In genomic region chr17:2059125-2059836, GRCh38 we compare ENCODE assay signal across 9 cellular contexts. TPM values are rescaled to one million over a fixed set of nuclear protein-coding genes. Genes with fewer than 3 reads are reported as not detected.
DNase-seq lines count a peak whose midpoint lies in the region; ATAC-seq and TF ChIP-seq lines count a peak whose summit lies in the region.
"Had no signal": no experiment of that assay in that cellular context is flagged by ENCODE, and none has a peak within 500 bp of the region (broad histone marks: within the 10 kb centered on the region; RNA-seq: fewer than 3 reads in every experiment).

No MANE protein-coding gene starts in this region.

- peaks cover 53% of the 10 kb centered on the region for H3K27me3 ChIP-seq in iPS-18a (ENCODE audit: control insufficient read depth, insufficient read depth, low read length)
- peaks cover 6 to 32% (median 18%) of the 10 kb centered on the region in 5 donors for H3K27me3 ChIP-seq in subcutaneous abdominal adipose tissue (ENCODE audit: control insufficient read depth in 5 of 5, insufficient read depth in 4 of 5, low read length in 5 of 5)
- H3K27me3 ChIP-seq in neural progenitor cell = peaks cover 84% of the 10 kb centered on the region

- no peaks in the 10 kb centered on the region for H3K27me3 Mint-ChIP-seq in T-helper 2 cell treated with Interferon-gamma antibody and Interleukin-4, amounts not matched to agents 5 μg/mL and 100 μg/mL, for 36 hours (ENCODE audit: low read depth)
- peaks cover 21% of the 10 kb centered on the region for H3K27me3 Mint-ChIP-seq in neural progenitor cell (ENCODE audit: insufficient read depth, low read depth)

- H3K4me3 Mint-ChIP-seq in T-helper 2 cell treated with Interferon-gamma antibody and Interleukin-4, amounts not matched to agents 5 μg/mL and 100 μg/mL, for 36 hours = peak overlapping the region; percentile 76
- no peak overlapping the region for H3K4me3 Mint-ChIP-seq in neural progenitor cell

- peak overlapping the region; percentile 73 for H3K27ac Mint-ChIP-seq in T-helper 2 cell treated with Interferon-gamma antibody and Interleukin-4, amounts not matched to agents 5 μg/mL and 100 μg/mL, for 36 hours
- no peak overlapping the region for H3K27ac Mint-ChIP-seq in neural progenitor cell

- no peaks in the 10 kb centered on the region for H3K9me3 ChIP-seq in iPS-18a (ENCODE audit: control insufficient read depth, low read depth, low read length)
- no peaks in the 10 kb centered on the region for H3K9me3 ChIP-seq in subcutaneous abdominal adipose tissue (ENCODE audit: control insufficient read depth in 5 of 5, low read length in 5 of 5)
- no peaks in the 10 kb centered on the region for H3K9me3 ChIP-seq in neural progenitor cell (ENCODE audit: low read depth)
- H3K9me3 ChIP-seq: A549 had no signal

- H3K27ac ChIP-seq in iPS-18a (ENCODE audit: low read length) (no peak overlapping the region), subcutaneous abdominal adipose tissue (ENCODE audit: low read depth, low read length) (peak overlapping the region; percentile 46), neural progenitor cell (no peak overlapping the region)

- H3K4me3 ChIP-seq in WI38 (ENCODE audit: low read depth, low read length) = 0 out of 2 replicates have a peak overlapping the region, but pooled peaks have one; percentile 10
- peak overlapping the region; percentile 37 for H3K4me3 ChIP-seq in iPS-18a (ENCODE audit: low read length)
- H3K4me3 ChIP-seq in subcutaneous abdominal adipose tissue (ENCODE audit: low read depth in 1 of 5, low read length in 5 of 5) = peak overlapping the region in 4 of 5 donors; percentile 37 to 75 (median 47)
- no peak overlapping the region for H3K4me3 ChIP-seq in neural progenitor cell
- H3K4me3 ChIP-seq: A549 had no signal

- no peak for DNase-seq in T-helper 2 cell treated with Interferon-gamma antibody and Interleukin-4, amounts not matched to agents 5 μg/mL and 100 μg/mL, for 36 hours (ENCODE audit: low spot score)
- no peak for DNase-seq in T-helper 2 cell
- DNase-seq in neural progenitor cell (ENCODE audit: low spot score) = no peak
- no peak for DNase-seq in kidney glomerular epithelial cell (lab: John Stamatoyannopoulos, UW)

- TF ChIP-seq CTCF in WI38 (IDR thresholded peaks at IDR 0.05; ENCODE audit: low read depth, low read length) (no peak), neural progenitor cell (IDR thresholded peaks at IDR 0.05) (no peak)

- ATAC-seq in GM21447 (IDR thresholded peaks at IDR 0.05; ENCODE audit: unreplicated experiment) = no peak

- no peak overlapping the region for H3K9ac ChIP-seq in iPS-18a (ENCODE audit: low read length)
- H3K9ac ChIP-seq in subcutaneous abdominal adipose tissue (ENCODE audit: low read length in 5 of 5) = peak overlapping the region in 1 of 5 donors; percentile 11
- no peak overlapping the region for H3K9ac ChIP-seq in neural progenitor cell

- peaks cover 35% of the 10 kb centered on the region for H3K4me1 Mint-ChIP-seq in T-helper 2 cell treated with Interferon-gamma antibody and Interleukin-4, amounts not matched to agents 5 μg/mL and 100 μg/mL, for 36 hours (ENCODE audit: low read depth)
- peaks cover 31% of the 10 kb centered on the region for H3K4me1 Mint-ChIP-seq in neural progenitor cell

- peaks cover 48% of the 10 kb centered on the region for H3K36me3 Mint-ChIP-seq in T-helper 2 cell treated with Interferon-gamma antibody and Interleukin-4, amounts not matched to agents 5 μg/mL and 100 μg/mL, for 36 hours (ENCODE audit: low read depth)
- peaks cover 18% of the 10 kb centered on the region for H3K36me3 Mint-ChIP-seq in neural progenitor cell

- H2AFZ ChIP-seq in neural progenitor cell (replicated peaks) = no peak overlapping the region

- peaks cover 73% of the 10 kb centered on the region for H4K20me1 ChIP-seq in neural progenitor cell (ENCODE audit: low read depth)

- H3K4me1 ChIP-seq in iPS-18a (ENCODE audit: control insufficient read depth, low read depth, low read length) (peaks cover 16% of the 10 kb centered on the region), subcutaneous abdominal adipose tissue (ENCODE audit: control insufficient read depth in 5 of 5, insufficient read depth in 5 of 5, low read length in 5 of 5) (peaks cover 9 to 92% (median 67%) of the 10 kb centered on the region in 5 donors), neural progenitor cell (peaks cover 12% of the 10 kb centered on the region)

- H3K4me2 ChIP-seq in neural progenitor cell = no peak overlapping the region
- H3K4me2 ChIP-seq: A549 had no signal

- peaks cover 20% of the 10 kb centered on the region for H3F3A ChIP-seq in neural progenitor cell (ENCODE audit: low read depth)

- H3K79me2 ChIP-seq in neural progenitor cell (ENCODE audit: low read depth) = no peaks in the 10 kb centered on the region

- H3K36me3 ChIP-seq in iPS-18a (ENCODE audit: control insufficient read depth, low read depth, low read length) = no peaks in the 10 kb centered on the region
- H3K36me3 ChIP-seq in subcutaneous abdominal adipose tissue (ENCODE audit: control insufficient read depth in 5 of 5, insufficient read depth in 5 of 5, low read length in 5 of 5) = peaks cover 0 to 40% (median 34%) of the 10 kb centered on the region in 5 donors
- H3K36me3 ChIP-seq in neural progenitor cell = no peaks in the 10 kb centered on the region

- H3K9me3 Mint-ChIP-seq in T-helper 2 cell treated with Interferon-gamma antibody and Interleukin-4, amounts not matched to agents 5 μg/mL and 100 μg/mL, for 36 hours = no peaks in the 10 kb centered on the region
- H3K9me3 Mint-ChIP-seq in neural progenitor cell = no peaks in the 10 kb centered on the region

RNA-seq across cellular contexts. Expression of gene HIC1, which starts 4.4 kb away (rescaled TPM):
- 0.62 TPM in 1 of 2 replicates, not detected in the other for total RNA-seq in neural progenitor cell (ENCODE audit: low replicate concordance)

RNA-seq across cellular contexts. Expression of gene OVCA2, which starts 17.5 kb away (rescaled TPM):
- total RNA-seq in neural progenitor cell (ENCODE audit: low replicate concordance) = 5.4 and 23.1 TPM in 2 replicates

RNA-seq across cellular contexts. Expression of gene DPH1, which starts 29.3 kb away (rescaled TPM):
- total RNA-seq in neural progenitor cell (ENCODE audit: low replicate concordance) = 21.1 and 28.0 TPM in 2 replicates

RNA-seq across cellular contexts. Expression of gene RTN4RL1, which starts 34.1 kb away (rescaled TPM):
- 3.4 and 7.2 TPM in 2 replicates for total RNA-seq in neural progenitor cell (ENCODE audit: low replicate concordance)
